Comparison of ENCODE assay signal across 11 cellular contexts in the genomic region with DNA sequence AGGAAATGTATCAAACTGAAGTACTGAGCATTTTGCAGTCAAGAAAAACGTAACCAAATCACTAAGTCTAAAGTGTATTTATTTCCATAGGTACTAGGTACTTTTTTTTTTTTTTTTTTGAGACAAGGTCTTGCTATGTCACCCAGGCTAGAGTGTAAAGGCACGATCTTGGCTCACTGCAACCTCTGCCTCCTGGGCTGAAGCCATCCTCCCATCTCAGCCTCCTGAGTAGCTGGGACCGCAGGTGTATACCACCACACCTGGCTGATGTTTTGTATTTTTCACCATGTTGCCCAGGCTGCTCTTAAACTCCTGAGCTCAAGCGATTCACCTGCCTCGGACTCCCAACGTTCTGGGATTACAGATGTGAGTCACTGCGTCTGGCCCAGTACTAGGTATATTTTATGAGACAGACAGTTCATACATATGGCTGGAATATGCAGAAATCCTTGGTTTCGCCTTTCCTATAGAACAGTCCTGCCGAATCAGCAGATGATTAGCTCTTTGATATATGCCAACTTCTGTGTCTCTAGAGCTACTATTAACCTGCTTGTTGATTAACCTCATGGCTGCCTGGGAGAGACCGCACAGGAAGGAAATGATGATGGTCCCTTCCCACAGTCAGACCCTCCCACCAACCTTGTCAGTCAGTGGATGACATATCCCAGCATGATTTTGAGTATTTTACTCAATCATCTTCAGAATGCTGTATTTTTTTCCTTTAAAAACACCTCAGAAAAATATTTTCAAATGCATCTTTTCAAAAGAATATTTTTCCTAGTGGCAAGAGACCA. TPM values are rescaled to one million over a fixed set of nuclear protein-coding genes. Genes with fewer than 3 reads are reported as not detected.
DNase-seq lines count a peak whose midpoint lies in the region; ATAC-seq lines count a peak whose summit lies in the region.
"Had no signal": no experiment of that assay in that cellular context is flagged by ENCODE, and none has a peak within 500 bp of the region (broad histone marks: within the 10 kb centered on the region; RNA-seq: fewer than 3 reads in every experiment).

No MANE protein-coding gene starts in this region.

- peak overlapping the region; percentile 31 for H3K4me3 Mint-ChIP-seq in activated naive CD8-positive, alpha-beta T cell treated with anti-CD3 and anti-CD28 coated beads, Interleukin-2, amount 10 ng/mL, durations not matched to agents 7 days and 5 days

- POLR2A ChIA-PET in activated naive CD8-positive, alpha-beta T cell treated with anti-CD3 and anti-CD28 coated beads, Interleukin-2, amount 10 ng/mL, durations not matched to agents 7 days and 5 days (lab: Charles Lee) = interaction anchor here (1.2 kb wide), 1 partner anchor 31 kb away, joined by 3 read pairs; no protein-coding TSS in a partner anchor

- H3K4me3 ChIP-seq in SJCRH30 = no peak overlapping the region

- DNase-seq in activated CD4-positive, alpha-beta T cell treated with anti-CD3 and anti-CD28 coated beads for 4 hours = peak; percentile 61 to 62
- peak; percentile 52 for DNase-seq in activated naive CD8-positive, alpha-beta T cell treated with anti-CD3 and anti-CD28 coated beads, Interleukin-2, amount 10 ng/mL, durations not matched to agents 7 days and 5 days
- peak; percentile 19 to 74 for DNase-seq in stimulated activated CD4-positive, alpha-beta T cell treated with anti-CD3 and anti-CD28 coated beads, Interleukin-4, amount 100 ng/mL, for 4 hours
- no peak for DNase-seq in NCI-H146 (lab: John Stamatoyannopoulos, UW)
- DNase-seq in SJCRH30 = no peak
- DNase-seq in ureter (ENCODE audit: low spot score) = no peak
- DNase-seq: mesendoderm, NCI-H2107, substantia nigra had no signal

- no peaks in the 10 kb centered on the region for H3K27me3 Mint-ChIP-seq in activated naive CD8-positive, alpha-beta T cell treated with anti-CD3 and anti-CD28 coated beads, Interleukin-2, amount 10 ng/mL, durations not matched to agents 7 days and 5 days

- peak; percentile 80 for ATAC-seq in HG03354 (IDR thresholded peaks at IDR 0.05; ENCODE audit: poor library complexity, severe bottlenecking, unreplicated experiment)
- ATAC-seq in activated naive CD8-positive, alpha-beta T cell treated with anti-CD3 and anti-CD28 coated beads, Interleukin-2, amount 10 ng/mL, durations not matched to agents 7 days and 5 days (ENCODE audit: low read depth) = peak; percentile 96
- no peak for ATAC-seq in HG03469 (IDR thresholded peaks at IDR 0.05; ENCODE audit: unreplicated experiment)

- peaks cover 19% of the 10 kb centered on the region for H3K36me3 ChIP-seq in SJCRH30

- H3K36me3 Mint-ChIP-seq in activated naive CD8-positive, alpha-beta T cell treated with anti-CD3 and anti-CD28 coated beads, Interleukin-2, amount 10 ng/mL, durations not matched to agents 7 days and 5 days = peaks cover 45% of the 10 kb centered on the region

- H3K27ac Mint-ChIP-seq in activated naive CD8-positive, alpha-beta T cell treated with anti-CD3 and anti-CD28 coated beads, Interleukin-2, amount 10 ng/mL, durations not matched to agents 7 days and 5 days = peak overlapping the region; percentile 48

- H3K4me1 ChIP-seq in SJCRH30 = peaks cover 7% of the 10 kb centered on the region

- H3K9me3 Mint-ChIP-seq in activated naive CD8-positive, alpha-beta T cell treated with anti-CD3 and anti-CD28 coated beads, Interleukin-2, amount 10 ng/mL, durations not matched to agents 7 days and 5 days = no peaks in the 10 kb centered on the region

- no peak overlapping the region for H3K27ac ChIP-seq in SJCRH30

- no peaks in the 10 kb centered on the region for H3K27me3 ChIP-seq in SJCRH30

- no peaks in the 10 kb centered on the region for H3K9me3 ChIP-seq in SJCRH30 (replicated peaks)

- H3K4me1 Mint-ChIP-seq in activated naive CD8-positive, alpha-beta T cell treated with anti-CD3 and anti-CD28 coated beads, Interleukin-2, amount 10 ng/mL, durations not matched to agents 7 days and 5 days = peaks cover 34% of the 10 kb centered on the region

RNA-seq across cellular contexts. Expression of gene TMOD3, which starts 32.3 kb away (rescaled TPM):
- 10 to 100 TPM; 68.0 to 70.3 TPM for total RNA-seq in activated naive CD8-positive, alpha-beta T cell treated with anti-CD3 and anti-CD28 coated beads, Interleukin-2, amount 10 ng/mL, durations not matched to agents 7 days and 5 days
- 31.2 and 33.1 TPM in 2 replicates for total RNA-seq in SJCRH30 (2014; rRNA removed; shearing (Covaris generic))
- 44.2 TPM for total RNA-seq in ureter

Comparison
In these comparisons a context has a peak if more than half of its experiments do, and no peak if none do; other contexts are left out.
1. DNase-seq: peak in activated CD4-positive, alpha-beta T cell treated with anti-CD3 and anti-CD28 coated beads for 4 hours (2 of 2), activated naive CD8-positive, alpha-beta T cell treated with anti-CD3 and anti-CD28 coated beads, Interleukin-2, amount 10 ng/mL, durations not matched to agents 7 days and 5 days (single experiment) and stimulated activated CD4-positive, alpha-beta T cell treated with anti-CD3 and anti-CD28 coated beads, Interleukin-4, amount 100 ng/mL, for 4 hours (2 of 2); none in NCI-H146 (single experiment), SJCRH30 (0 of 2) and ureter (single experiment).